Comparison of ENCODE assay signal across 1 cellular context in the genomic region with DNA sequence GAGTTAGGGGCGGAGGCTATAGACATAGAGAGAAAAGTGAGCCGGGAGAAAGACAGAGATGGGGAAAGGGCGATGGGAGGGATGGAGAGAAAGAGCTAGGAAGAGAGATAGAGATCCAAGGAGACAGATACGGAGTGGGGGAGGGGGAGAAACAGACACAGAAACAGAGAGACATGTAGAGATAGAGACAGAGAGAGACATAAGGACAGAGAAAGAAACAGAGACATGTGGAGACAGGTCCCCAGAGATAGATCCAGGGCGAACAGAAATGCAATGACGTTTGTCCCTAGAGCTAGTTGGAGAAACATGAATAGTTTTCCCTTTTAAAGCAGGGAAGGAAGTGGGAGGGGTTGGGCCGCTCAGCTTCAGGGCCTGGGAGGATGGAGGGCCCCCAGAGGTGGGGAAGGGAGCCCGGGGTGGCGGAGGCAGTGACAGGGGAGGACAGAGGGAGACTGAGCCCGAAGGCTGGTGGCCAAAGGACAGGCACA.
TF ChIP-seq lines count a peak whose summit lies in the region.

No MANE protein-coding gene starts in this region.

TF ChIP-seq in neural cell, 6 proteins besides CTCF, POLR2A, EP300 and RAD21 (continued from another document):
- TF ChIP-seq, protein P1, sequence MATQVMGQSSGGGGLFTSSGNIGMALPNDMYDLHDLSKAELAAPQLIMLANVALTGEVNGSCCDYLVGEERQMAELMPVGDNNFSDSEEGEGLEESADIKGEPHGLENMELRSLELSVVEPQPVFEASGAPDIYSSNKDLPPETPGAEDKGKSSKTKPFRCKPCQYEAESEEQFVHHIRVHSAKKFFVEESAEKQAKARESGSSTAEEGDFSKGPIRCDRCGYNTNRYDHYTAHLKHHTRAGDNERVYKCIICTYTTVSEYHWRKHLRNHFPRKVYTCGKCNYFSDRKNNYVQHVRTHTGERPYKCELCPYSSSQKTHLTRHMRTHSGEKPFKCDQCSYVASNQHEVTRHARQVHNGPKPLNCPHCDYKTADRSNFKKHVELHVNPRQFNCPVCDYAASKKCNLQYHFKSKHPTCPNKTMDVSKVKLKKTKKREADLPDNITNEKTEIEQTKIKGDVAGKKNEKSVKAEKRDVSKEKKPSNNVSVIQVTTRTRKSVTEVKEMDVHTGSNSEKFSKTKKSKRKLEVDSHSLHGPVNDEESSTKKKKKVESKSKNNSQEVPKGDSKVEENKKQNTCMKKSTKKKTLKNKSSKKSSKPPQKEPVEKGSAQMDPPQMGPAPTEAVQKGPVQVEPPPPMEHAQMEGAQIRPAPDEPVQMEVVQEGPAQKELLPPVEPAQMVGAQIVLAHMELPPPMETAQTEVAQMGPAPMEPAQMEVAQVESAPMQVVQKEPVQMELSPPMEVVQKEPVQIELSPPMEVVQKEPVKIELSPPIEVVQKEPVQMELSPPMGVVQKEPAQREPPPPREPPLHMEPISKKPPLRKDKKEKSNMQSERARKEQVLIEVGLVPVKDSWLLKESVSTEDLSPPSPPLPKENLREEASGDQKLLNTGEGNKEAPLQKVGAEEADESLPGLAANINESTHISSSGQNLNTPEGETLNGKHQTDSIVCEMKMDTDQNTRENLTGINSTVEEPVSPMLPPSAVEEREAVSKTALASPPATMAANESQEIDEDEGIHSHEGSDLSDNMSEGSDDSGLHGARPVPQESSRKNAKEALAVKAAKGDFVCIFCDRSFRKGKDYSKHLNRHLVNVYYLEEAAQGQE (IDR thresholded peaks at IDR 0.05; ENCODE audit: borderline replicate concordance): no peak
